12 cellular contexts compared by ENCODE assay signal in the genomic region with DNA sequence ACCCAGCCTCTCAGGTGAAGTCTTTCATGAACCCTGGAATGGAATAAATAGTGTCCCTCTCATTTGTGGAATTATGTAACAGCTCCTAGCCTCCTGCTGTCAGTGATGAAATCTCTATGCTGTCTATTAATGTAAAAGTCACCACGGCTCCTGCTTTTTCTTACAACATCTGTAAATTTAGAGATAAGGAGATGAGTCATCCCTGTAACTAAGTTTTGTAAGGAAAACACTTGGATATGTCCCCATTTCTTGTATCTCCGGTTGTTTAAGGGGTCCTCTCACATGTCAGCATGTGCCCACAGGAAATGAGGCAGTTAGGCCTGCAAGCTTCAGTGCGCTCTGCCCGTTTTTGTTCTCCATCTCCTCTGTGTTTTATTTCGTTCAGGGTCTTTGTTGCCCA. TPM values are rescaled to one million over a fixed set of nuclear protein-coding genes. Genes with fewer than 3 reads are reported as not detected.
DNase-seq lines count a peak whose midpoint lies in the region; ATAC-seq and TF ChIP-seq lines count a peak whose summit lies in the region.
"Had no signal": no experiment of that assay in that cellular context is flagged by ENCODE, and none has a peak within 500 bp of the region (broad histone marks: within the 10 kb centered on the region; RNA-seq: fewer than 3 reads in every experiment).

No MANE protein-coding gene starts in this region.

- POLR2A ChIA-PET in CD4-positive, alpha-beta memory T cell (lab: Charles Lee; ENCODE audit: partially characterized antibody): interaction anchor here (1.3 to 17.0 kb wide), 6 partner anchors 9 to 40 kb away, joined by 3 to 489 read pairs (median 18); a partner anchor contains a TSS
- POLR2A ChIA-PET in naive thymus-derived CD4-positive, alpha-beta T cell (lab: Charles Lee): interaction anchor here (1.7 to 16.9 kb wide), 5 partner anchors 8 to 41 kb away, joined by 6 to 372 read pairs (median 9); a partner anchor contains a TSS

- no peaks in the 10 kb centered on the region for H3K27me3 Mint-ChIP-seq in CD4-positive, alpha-beta memory T cell
- H3K27me3 Mint-ChIP-seq in activated T-helper 2 cell treated with anti-CD3 and anti-CD28 coated beads, Interferon-gamma antibody, Interleukin-2, Interleukin-4, amounts not matched to agents 10 μg/mL and 5 μg/mL and 100 μg/mL, durations not matched to agents 14 hours and 24 hours and 36 hours (ENCODE audit: low read depth): no peaks in the 10 kb centered on the region
- H3K27me3 Mint-ChIP-seq in naive thymus-derived CD4-positive, alpha-beta T cell: no peaks in the 10 kb centered on the region

- H3K27ac ChIP-seq in CD4-positive, alpha-beta memory T cell (ENCODE audit: low read depth, low read length): peak overlapping the region; percentile 43
- peak overlapping the region; percentile 57 for H3K27ac ChIP-seq in naive thymus-derived CD4-positive, alpha-beta T cell (ENCODE audit: low read depth, low read length)

- CTCF ChIA-PET in CD4-positive, alpha-beta memory T cell (lab: Charles Lee; ENCODE audit: partially characterized antibody): interaction anchor here (0.6 to 13.9 kb wide), 11 partner anchors 9 to 121 kb away, joined by 3 to 181 read pairs (median 8); a partner anchor contains a TSS
- CTCF ChIA-PET in naive thymus-derived CD4-positive, alpha-beta T cell (lab: Charles Lee): interaction anchor here (1.2 to 11.7 kb wide), 7 partner anchors 8 to 214 kb away, joined by 3 to 165 read pairs (median 10); a partner anchor contains a TSS

- peaks cover 6 to 20% of the 10 kb centered on the region in 2 donors for H3K36me3 Mint-ChIP-seq in CD4-positive, alpha-beta memory T cell
- peaks cover 27% of the 10 kb centered on the region for H3K36me3 Mint-ChIP-seq in activated T-helper 2 cell treated with anti-CD3 and anti-CD28 coated beads, Interferon-gamma antibody, Interleukin-2, Interleukin-4, amounts not matched to agents 10 μg/mL and 5 μg/mL and 100 μg/mL, durations not matched to agents 14 hours and 24 hours and 36 hours (ENCODE audit: low read depth)
- peaks cover 0 to 21% (median 3%) of the 10 kb centered on the region in 5 donors for H3K36me3 Mint-ChIP-seq in naive thymus-derived CD4-positive, alpha-beta T cell

- H3F3A ChIP-seq in Loucy (ENCODE audit: low read depth): no peaks in the 10 kb centered on the region

- H3K4me2 ChIP-seq in Loucy (ENCODE audit: low read depth, low read length, poor library complexity, severe bottlenecking): peak overlapping the region; percentile 54

- peaks cover 53 to 84% (median 66%) of the 10 kb centered on the region in 4 donors for H3K4me1 Mint-ChIP-seq in CD4-positive, alpha-beta memory T cell
- peaks cover 50% of the 10 kb centered on the region for H3K4me1 Mint-ChIP-seq in activated T-helper 2 cell treated with anti-CD3 and anti-CD28 coated beads, Interferon-gamma antibody, Interleukin-2, Interleukin-4, amounts not matched to agents 10 μg/mL and 5 μg/mL and 100 μg/mL, durations not matched to agents 14 hours and 24 hours and 36 hours (ENCODE audit: low read depth)
- peaks cover 49 to 78% (median 74%) of the 10 kb centered on the region in 7 donors for H3K4me1 Mint-ChIP-seq in naive thymus-derived CD4-positive, alpha-beta T cell

- H3K4me1 ChIP-seq in CD4-positive, alpha-beta memory T cell (ENCODE audit: insufficient read depth, low read length): peaks cover 72% of the 10 kb centered on the region
- peaks cover 46% of the 10 kb centered on the region for H3K4me1 ChIP-seq in Loucy (ENCODE audit: insufficient read depth, low read length, poor library complexity, severe bottlenecking)
- peaks cover 56 to 57% of the 10 kb centered on the region in 2 donors for H3K4me1 ChIP-seq in naive thymus-derived CD4-positive, alpha-beta T cell (ENCODE audit: control insufficient read depth in 2 of 2, insufficient read depth in 2 of 2, low read length in 2 of 2)

- no peaks in the 10 kb centered on the region for H3K9me3 ChIP-seq in CD4-positive, alpha-beta memory T cell (ENCODE audit: control insufficient read depth in 1 of 2, low read length in 2 of 2)
- H3K9me3 ChIP-seq in Loucy (ENCODE audit: insufficient read depth, low read depth, low read length): no peaks in the 10 kb centered on the region
- H3K9me3 ChIP-seq in naive thymus-derived CD4-positive, alpha-beta T cell (ENCODE audit: control insufficient read depth in 2 of 3, low read length in 3 of 3): no peaks in the 10 kb centered on the region
- H3K9me3 ChIP-seq: Peyer's patch, thoracic aorta had no signal

- H3K36me3 ChIP-seq in CD4-positive, alpha-beta memory T cell (ENCODE audit: insufficient read depth, low read length): peaks cover 9% of the 10 kb centered on the region
- no peaks in the 10 kb centered on the region for H3K36me3 ChIP-seq in Loucy (ENCODE audit: insufficient read depth, low read length)
- peaks cover 0 to under 1% (median 0%) of the 10 kb centered on the region in 3 experiments for H3K36me3 ChIP-seq in naive thymus-derived CD4-positive, alpha-beta T cell (ENCODE audit: control insufficient read depth in 2 of 3, insufficient read depth in 3 of 3, low read length in 3 of 3)
- H3K36me3 ChIP-seq: Peyer's patch, thoracic aorta had no signal

- H2AFZ ChIP-seq in Loucy (ENCODE audit: low read length): no peak overlapping the region

- DNase-seq in CD4-positive, alpha-beta memory T cell: no peak
- no peak for DNase-seq in activated T-helper 2 cell treated with anti-CD3 and anti-CD28 coated beads, Interferon-gamma antibody, Interleukin-2, Interleukin-4, amounts not matched to agents 10 μg/mL and 5 μg/mL and 100 μg/mL, durations not matched to agents 14 hours and 24 hours and 36 hours (ENCODE audit: low spot score)
- no peak for DNase-seq in naive thymus-derived CD4-positive, alpha-beta T cell
- DNase-seq in stimulated activated CD4-positive, alpha-beta T cell treated with anti-CD3 and anti-CD28 coated beads, Interleukin-2, amount 100 ng/mL, for 48 hours: no peak
- no peak for DNase-seq in SHP77 treated with DMSO at 0.1 percent for 48 hours (lab: John Stamatoyannopoulos, UW)
- no peak for DNase-seq in OCI-M1 (lab: John Stamatoyannopoulos, UW)
- DNase-seq: activated CD4-positive, CD25-positive, alpha-beta regulatory T cell; midbrain; Peyer's patch had no signal

- H3K27ac Mint-ChIP-seq in CD4-positive, alpha-beta memory T cell: peak overlapping the region; percentile 77 to 98 (median 94)
- peak overlapping the region; percentile 98 for H3K27ac Mint-ChIP-seq in activated T-helper 2 cell treated with anti-CD3 and anti-CD28 coated beads, Interferon-gamma antibody, Interleukin-2, Interleukin-4, amounts not matched to agents 10 μg/mL and 5 μg/mL and 100 μg/mL, durations not matched to agents 14 hours and 24 hours and 36 hours
- H3K27ac Mint-ChIP-seq in naive thymus-derived CD4-positive, alpha-beta T cell: peak overlapping the region; percentile 63 to 99 (median 93)

- H3K27me3 ChIP-seq in CD4-positive, alpha-beta memory T cell (ENCODE audit: insufficient read depth, low read length): no peaks in the 10 kb centered on the region
- no peaks in the 10 kb centered on the region for H3K27me3 ChIP-seq in Loucy (ENCODE audit: insufficient read depth, low read length, poor library complexity, severe bottlenecking)
- H3K27me3 ChIP-seq in naive thymus-derived CD4-positive, alpha-beta T cell (ENCODE audit: control insufficient read depth in 2 of 2, insufficient read depth in 2 of 2, low read length in 2 of 2): no peaks in the 10 kb centered on the region
- H3K27me3 ChIP-seq: Peyer's patch had no signal

- no peak for TF ChIP-seq CTCF in Loucy (conservative IDR thresholded peaks at IDR 0.05; ENCODE audit: low read length)

- intact Hi-C loops in CD4-positive, alpha-beta memory T cell (cut with micrococcal nuclease): no loop called here
- intact Hi-C loops in activated T-helper 2 cell treated with anti-CD3 and anti-CD28 coated beads, Interferon-gamma antibody, Interleukin-2, Interleukin-4, amounts not matched to agents 10 μg/mL and 5 μg/mL and 100 μg/mL, durations not matched to agents 14 hours and 24 hours and 36 hours (cut with micrococcal nuclease): no loop called here
- intact Hi-C loops in naive thymus-derived CD4-positive, alpha-beta T cell (cut with micrococcal nuclease): no loop called here

- peaks cover 8% of the 10 kb centered on the region for H4K20me1 ChIP-seq in Loucy (ENCODE audit: insufficient read depth, low read length, poor library complexity, severe bottlenecking)

- ATAC-seq in naive thymus-derived CD4-positive, alpha-beta T cell: no peak
- no peak for ATAC-seq in GM21360 (IDR thresholded peaks at IDR 0.05; ENCODE audit: unreplicated experiment)

- H3K4me3 ChIP-seq in CD4-positive, alpha-beta memory T cell (ENCODE audit: low read length in 2 of 2): peak overlapping the region in 1 of 2 donors; percentile 11
- peak overlapping the region; percentile 37 for H3K4me3 ChIP-seq in Loucy (ENCODE audit: low read length, poor library complexity, severe bottlenecking)
- no peak overlapping the region for H3K4me3 ChIP-seq in naive thymus-derived CD4-positive, alpha-beta T cell (ENCODE audit: low read length)
- H3K4me3 ChIP-seq: Peyer's patch, thoracic aorta had no signal

- H3K4me3 Mint-ChIP-seq in CD4-positive, alpha-beta memory T cell: peak overlapping the region in 7 of 8 donors; percentile 28 to 85 (median 76)
- peak overlapping the region; percentile 38 for H3K4me3 Mint-ChIP-seq in activated T-helper 2 cell treated with anti-CD3 and anti-CD28 coated beads, Interferon-gamma antibody, Interleukin-2, Interleukin-4, amounts not matched to agents 10 μg/mL and 5 μg/mL and 100 μg/mL, durations not matched to agents 14 hours and 24 hours and 36 hours (ENCODE audit: low read depth)
- H3K4me3 Mint-ChIP-seq in naive thymus-derived CD4-positive, alpha-beta T cell: peak overlapping the region; percentile 30 to 97 (median 66)

- peak overlapping the region; percentile 57 for H3K9ac ChIP-seq in Loucy (ENCODE audit: low read depth, low read length, poor library complexity, severe bottlenecking)

- no peaks in the 10 kb centered on the region for H3K9me2 ChIP-seq in Loucy (replicated peaks; ENCODE audit: low read depth, low read length)

- peaks cover 48% of the 10 kb centered on the region for H3K79me2 ChIP-seq in Loucy (ENCODE audit: insufficient read depth, low read length)

- H3K9me3 Mint-ChIP-seq in CD4-positive, alpha-beta memory T cell: no peaks in the 10 kb centered on the region
- no peaks in the 10 kb centered on the region for H3K9me3 Mint-ChIP-seq in activated T-helper 2 cell treated with anti-CD3 and anti-CD28 coated beads, Interferon-gamma antibody, Interleukin-2, Interleukin-4, amounts not matched to agents 10 μg/mL and 5 μg/mL and 100 μg/mL, durations not matched to agents 14 hours and 24 hours and 36 hours
- peaks cover 0 to 2% (median 0%) of the 10 kb centered on the region in 11 donors for H3K9me3 Mint-ChIP-seq in naive thymus-derived CD4-positive, alpha-beta T cell

RNA-seq across cellular contexts. Expression of a gene that starts 2.8 kb away (rescaled TPM):
- total RNA-seq in CD4-positive, alpha-beta memory T cell: 10 to 100 TPM; 60.0 to 70.3 TPM
- polyA plus RNA-seq in CD4-positive, alpha-beta memory T cell: 10 to 100 TPM; 11.9 to 19.1 TPM
- total RNA-seq in activated T-helper 2 cell treated with anti-CD3 and anti-CD28 coated beads, Interferon-gamma antibody, Interleukin-2, Interleukin-4, amounts not matched to agents 10 μg/mL and 5 μg/mL and 100 μg/mL, durations not matched to agents 14 hours and 24 hours and 36 hours: 55.3 TPM in 2 replicates
- 10 to 100 TPM; 41.4 to 78.8 (median 56.9) TPM for total RNA-seq in naive thymus-derived CD4-positive, alpha-beta T cell
- 10 to 100 TPM; 16.8 to 37.9 TPM for polyA plus RNA-seq in naive thymus-derived CD4-positive, alpha-beta T cell

RNA-seq across cellular contexts. Expression of a gene that starts 30.5 kb away (rescaled TPM):
- total RNA-seq in CD4-positive, alpha-beta memory T cell: 100 to 1,000 TPM; 202 to 209 TPM
- polyA plus RNA-seq in CD4-positive, alpha-beta memory T cell: 100 to 1,000 TPM; 324 to 448 TPM
- total RNA-seq in activated T-helper 2 cell treated with anti-CD3 and anti-CD28 coated beads, Interferon-gamma antibody, Interleukin-2, Interleukin-4, amounts not matched to agents 10 μg/mL and 5 μg/mL and 100 μg/mL, durations not matched to agents 14 hours and 24 hours and 36 hours: 129 and 133 TPM in 2 replicates
- 100 to 1,000 TPM in 4 of 5 experiments, 10 to 100 TPM in 1; 93.1 to 279 (median 156) TPM for total RNA-seq in naive thymus-derived CD4-positive, alpha-beta T cell
- 100 to 1,000 TPM; 273 to 393 TPM for polyA plus RNA-seq in naive thymus-derived CD4-positive, alpha-beta T cell

RNA-seq across cellular contexts. Expression of a gene that starts 41.9 kb away (rescaled TPM):
- total RNA-seq in CD4-positive, alpha-beta memory T cell: 10 to 100 TPM; 23.2 to 25.9 TPM
- 10 to 100 TPM; 47.8 to 52.3 TPM for polyA plus RNA-seq in CD4-positive, alpha-beta memory T cell
- 9.7 and 12.1 TPM in 2 replicates for total RNA-seq in activated T-helper 2 cell treated with anti-CD3 and anti-CD28 coated beads, Interferon-gamma antibody, Interleukin-2, Interleukin-4, amounts not matched to agents 10 μg/mL and 5 μg/mL and 100 μg/mL, durations not matched to agents 14 hours and 24 hours and 36 hours
- total RNA-seq in naive thymus-derived CD4-positive, alpha-beta T cell: 10 to 100 TPM; 23.6 to 58.5 (median 34.4) TPM
- polyA plus RNA-seq in naive thymus-derived CD4-positive, alpha-beta T cell: 10 to 100 TPM; 30.4 to 30.7 TPM
